In the genomic region with DNA sequence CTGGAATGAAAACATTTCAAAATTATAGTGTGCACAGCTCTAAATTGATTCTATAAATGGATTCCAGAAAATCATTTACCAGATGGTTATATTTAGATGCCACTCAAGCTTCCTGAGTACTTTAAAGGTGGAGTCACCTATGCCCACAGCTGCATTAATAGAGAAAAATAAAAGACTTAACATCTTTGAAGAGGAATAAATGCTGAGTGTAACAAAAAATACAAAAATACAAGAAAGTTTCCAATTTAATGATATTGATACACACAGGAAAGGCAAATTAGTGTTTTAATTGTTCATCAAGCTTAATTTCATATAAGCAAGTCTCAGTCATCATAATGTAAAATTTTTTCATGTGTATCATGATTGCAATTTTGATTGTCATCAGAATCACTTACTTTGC, we compare ENCODE assay signal across 29 cellular contexts.
"Had no signal": no experiment of that assay in that cellular context is flagged by ENCODE, and none has a peak within 500 bp of the region (broad histone marks: within the 10 kb centered on the region; RNA-seq: fewer than 3 reads in every experiment).

No MANE protein-coding gene starts in this region.

- H3K27ac ChIP-seq: adrenal gland, body of pancreas, brain microvascular endothelial cell, breast epithelium, coronary artery, VCaP had no signal

- H3K27me3 ChIP-seq: adrenal gland, body of pancreas, brain microvascular endothelial cell, breast epithelium had no signal

- H3K36me3 ChIP-seq: adrenal gland, brain microvascular endothelial cell, breast epithelium had no signal

- H3K4me1 ChIP-seq: adrenal gland, body of pancreas, breast epithelium had no signal

- H3K9me3 ChIP-seq: adrenal gland, body of pancreas, breast epithelium had no signal

- DNase-seq: activated B cell treated with CpG ODN at 0.5 μM for 24 hours; activated CD4-positive, alpha-beta memory T cell treated with anti-CD3 and anti-CD28 coated beads for 36 hours; activated CD4-positive, alpha-beta T cell treated with anti-CD3 and anti-CD28 coated beads for 4 hours; activated CD4-positive, alpha-beta T cell treated with anti-CD3 and anti-CD28 coated beads, Interleukin-2, amount 10 ng/mL, durations not matched to agents 24 days and 14 days; activated CD4-positive, alpha-beta T cell treated with anti-CD3 and anti-CD28 coated beads, Interleukin-2, amount 50 U/mL, for 1 hour; activated CD4-positive, alpha-beta T cell treated with anti-CD3 and anti-CD28 coated beads, Interleukin-2, amount 50 U/mL, for 4 hours; activated CD4-positive, CD25-positive, alpha-beta regulatory T cell treated with anti-CD3 and anti-CD28 coated beads, Interleukin-2, amount 50 U/mL, for 72 hours; activated CD8-positive, alpha-beta memory T cell treated with anti-CD3 and anti-CD28 coated beads, Interleukin-2, amount 50 U/mL, for 4 hours; activated CD8-positive, alpha-beta T cell treated with anti-CD3 and anti-CD28 coated beads for 36 hours; activated effector memory CD4-positive, alpha-beta T cell treated with anti-CD3 and anti-CD28 coated beads, Interleukin-2, amount 50 U/mL, for 16 hours; activated gamma-delta T cell treated with Interleukin-2 at 50 U/mL for 16 hours; activated naive CD4-positive, alpha-beta T cell; activated naive CD4-positive, alpha-beta T cell treated with anti-CD3 and anti-CD28 coated beads for 36 hours; activated naive CD4-positive, alpha-beta T cell treated with anti-CD3 and anti-CD28 coated beads, Interleukin-2, amount 50 U/mL, for 16 hours; activated naive CD8-positive, alpha-beta T cell treated with anti-CD3 and anti-CD28 coated beads for 36 hours; activated T-cell treated with anti-CD3 and anti-CD28 coated beads for 4 hours; activated T-cell treated with anti-CD3 and anti-CD28 coated beads, Interleukin-2, amount 50 U/mL, for 1 hour; activated T-cell treated with anti-CD3 and anti-CD28 coated beads, Interleukin-2, amount 50 U/mL, for 4 hours; activated T-cell treated with anti-CD3 and anti-CD28 coated beads, Interleukin-2, amount 50 U/mL, for 72 hours; adrenal gland; amniotic stem cell; aorta; body of pancreas; brain microvascular endothelial cell; central memory CD4-positive, alpha-beta T cell; T-helper 9 cell had no signal

- H3K4me3 ChIP-seq: adrenal gland, body of pancreas, breast epithelium, coronary artery had no signal
